Comparison of ENCODE assay signal across 15 cellular contexts in the genomic region with DNA sequence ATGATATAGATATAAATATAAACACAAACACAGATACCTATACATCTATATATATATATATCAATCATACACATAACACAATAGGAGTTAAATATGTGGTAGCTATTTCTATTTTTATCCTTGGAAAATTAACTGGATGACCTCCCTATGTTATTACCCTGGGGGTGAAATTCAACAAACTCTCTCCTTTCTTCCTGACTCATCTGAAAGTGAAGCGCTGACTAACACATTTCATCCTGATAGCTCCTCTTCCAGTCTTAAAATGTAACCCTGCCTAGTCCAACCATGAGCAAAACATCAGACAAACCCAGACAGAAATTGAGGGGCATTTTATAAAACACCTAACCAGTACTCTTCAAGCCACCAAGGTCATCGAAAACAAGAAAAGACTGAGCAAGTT.
"Had no signal": no experiment of that assay in that cellular context is flagged by ENCODE, and none has a peak within 500 bp of the region (broad histone marks: within the 10 kb centered on the region; RNA-seq: fewer than 3 reads in every experiment).

No MANE protein-coding gene starts in this region.

- H3K36me3 ChIP-seq: adrenal gland, neutrophil had no signal

- H3K4me1 Mint-ChIP-seq: activated naive CD4-positive, alpha-beta T cell treated with anti-CD3 and anti-CD28 coated beads, Interleukin-2, amount 50 U/mL, for 24 hours; natural killer cell had no signal

- H3K27ac ChIP-seq: adrenal gland, dorsolateral prefrontal cortex, neutrophil, parathyroid adenoma, VCaP had no signal

- H3K4me3 ChIP-seq: adrenal gland, dorsolateral prefrontal cortex had no signal

- H3K27ac Mint-ChIP-seq: activated naive CD4-positive, alpha-beta T cell treated with anti-CD3 and anti-CD28 coated beads, Interleukin-2, amount 50 U/mL, for 24 hours; natural killer cell; T-helper 1 cell treated with Interleukin-12 subunit alpha and Interleukin-12 subunit beta and Interleukin-4 antibody, amounts not matched to agents 30 μg/mL and 1 μg/mL, for 36 hours had no signal

- H3K4me1 ChIP-seq: adrenal gland, parathyroid adenoma had no signal

- DNase-seq: activated CD4-positive, alpha-beta T cell treated with anti-CD3 and anti-CD28 coated beads, Interleukin-2, amount 50 U/mL, for 48 hours; activated gamma-delta T cell; adrenal gland; dorsolateral prefrontal cortex; foreskin melanocyte; natural killer cell; stimulated activated CD4-positive, alpha-beta T cell treated with anti-CD3 and anti-CD28 coated beads, Interleukin-12 subunit alpha, Interleukin-12 subunit beta, amount 100 ng/mL, for 4 hours; stimulated activated CD4-positive, alpha-beta T cell treated with anti-CD3 and anti-CD28 coated beads, Interleukin-1b, Interleukin-23, amount 100 ng/mL, for 48 hours; stimulated activated CD8-positive, alpha-beta memory T cell treated with anti-CD3 and anti-CD28 coated beads, Interleukin-4, amount 100 ng/mL, for 48 hours; stimulated activated naive CD4-positive, alpha-beta T cell had no signal

- H3K36me3 Mint-ChIP-seq: activated naive CD4-positive, alpha-beta T cell treated with anti-CD3 and anti-CD28 coated beads, Interleukin-2, amount 50 U/mL, for 24 hours; natural killer cell had no signal

- H3K79me2 ChIP-seq: parathyroid adenoma had no signal

- H3K4me3 Mint-ChIP-seq: activated naive CD4-positive, alpha-beta T cell treated with anti-CD3 and anti-CD28 coated beads, Interleukin-2, amount 50 U/mL, for 24 hours; natural killer cell; T-helper 1 cell treated with Interleukin-12 subunit alpha and Interleukin-12 subunit beta and Interleukin-4 antibody, amounts not matched to agents 30 μg/mL and 1 μg/mL, for 36 hours had no signal

- H3K9ac ChIP-seq: parathyroid adenoma had no signal

- H3K9me3 ChIP-seq: adrenal gland, neutrophil had no signal

- H3K9me3 Mint-ChIP-seq: activated naive CD4-positive, alpha-beta T cell treated with anti-CD3 and anti-CD28 coated beads, Interleukin-2, amount 50 U/mL, for 24 hours had no signal

- ATAC-seq: natural killer cell had no signal

- H3K27me3 ChIP-seq: adrenal gland, neutrophil had no signal

- H2AFZ ChIP-seq: parathyroid adenoma had no signal
